ENCODE assay signal across 26 cellular contexts in genomic region chr3:15591928-15592327, GRCh38.
"Had no signal": no experiment of that assay in that cellular context is flagged by ENCODE, and none has a peak within 500 bp of the region (broad histone marks: within the 10 kb centered on the region; RNA-seq: fewer than 3 reads in every experiment).

No MANE protein-coding gene starts in this region.

- H3K9me3 ChIP-seq: left ventricle myocardium inferior, neutrophil, right atrium auricular region, sigmoid colon, stomach, testis, thyroid gland, transverse colon, upper lobe of left lung, vagina had no signal

- H3K9ac ChIP-seq: neural progenitor cell had no signal

- DNase-seq: hypothalamus; immature natural killer cell; left ventricle myocardium inferior; mesendoderm; naive B cell; natural killer cell; nephron progenitor cell; occipital lobe; sigmoid colon; stimulated activated CD4-positive, alpha-beta T cell treated with anti-CD3 and anti-CD28 coated beads, Interleukin-12 subunit alpha, Interleukin-12 subunit beta, amount 100 ng/mL, for 4 hours; stimulated activated CD4-positive, alpha-beta T cell treated with anti-CD3 and anti-CD28 coated beads, Interleukin-15, amount 100 ng/mL, for 24 hours; stimulated activated CD4-positive, alpha-beta T cell treated with anti-CD3 and anti-CD28 coated beads, Interleukin-2, amount 100 ng/mL, for 24 hours; stimulated activated CD4-positive, alpha-beta T cell treated with anti-CD3 and anti-CD28 coated beads, Interleukin-4, amount 100 ng/mL, for 1 hour; stimulated activated naive B cell treated with anti-CD40 and anti-IgM and Interleukin-4, amounts not matched to agents 10 μg/mL and 1 μg/mL and 100 μg/mL, for 72 hours; stimulated activated naive CD8-positive, alpha-beta T cell treated with anti-CD3 and anti-CD28 coated beads, Interleukin-15, Interleukin-2, amounts not matched to agents 100 U/mL and 50 U/mL, for 24 hours; stomach; testis; thyroid gland; transverse colon; upper lobe of left lung had no signal

- H3K4me3 ChIP-seq: left ventricle myocardium inferior, lung, neural progenitor cell, right atrium auricular region, sigmoid colon, smooth muscle cell, stomach, testis, thyroid gland, transverse colon, upper lobe of left lung, vagina had no signal

- H3K27me3 ChIP-seq: neural progenitor cell, neutrophil, right atrium auricular region, sigmoid colon, stomach, testis, thyroid gland, transverse colon, upper lobe of left lung, vagina had no signal

- H2AFZ ChIP-seq: neural progenitor cell had no signal

- ATAC-seq: stimulated activated naive B cell treated with anti-CD40 and anti-IgM and Interleukin-4, amounts not matched to agents 10 μg/mL and 1 μg/mL and 100 μg/mL, for 72 hours; stimulated activated naive CD8-positive, alpha-beta T cell treated with anti-CD3 and anti-CD28 coated beads, Interleukin-15, Interleukin-2, amounts not matched to agents 100 U/mL and 50 U/mL, for 24 hours had no signal

- H3K27ac ChIP-seq: left ventricle myocardium inferior, neural progenitor cell, neutrophil, right atrium auricular region, sigmoid colon, stomach, testis, thyroid gland, transverse colon, upper lobe of left lung, vagina had no signal

- H3K4me1 ChIP-seq: left ventricle myocardium inferior, neural progenitor cell, right atrium auricular region, sigmoid colon, stomach, testis, thyroid gland, transverse colon, upper lobe of left lung, vagina had no signal

- H3K4me2 ChIP-seq: neural progenitor cell, smooth muscle cell had no signal
